In the genomic region with DNA sequence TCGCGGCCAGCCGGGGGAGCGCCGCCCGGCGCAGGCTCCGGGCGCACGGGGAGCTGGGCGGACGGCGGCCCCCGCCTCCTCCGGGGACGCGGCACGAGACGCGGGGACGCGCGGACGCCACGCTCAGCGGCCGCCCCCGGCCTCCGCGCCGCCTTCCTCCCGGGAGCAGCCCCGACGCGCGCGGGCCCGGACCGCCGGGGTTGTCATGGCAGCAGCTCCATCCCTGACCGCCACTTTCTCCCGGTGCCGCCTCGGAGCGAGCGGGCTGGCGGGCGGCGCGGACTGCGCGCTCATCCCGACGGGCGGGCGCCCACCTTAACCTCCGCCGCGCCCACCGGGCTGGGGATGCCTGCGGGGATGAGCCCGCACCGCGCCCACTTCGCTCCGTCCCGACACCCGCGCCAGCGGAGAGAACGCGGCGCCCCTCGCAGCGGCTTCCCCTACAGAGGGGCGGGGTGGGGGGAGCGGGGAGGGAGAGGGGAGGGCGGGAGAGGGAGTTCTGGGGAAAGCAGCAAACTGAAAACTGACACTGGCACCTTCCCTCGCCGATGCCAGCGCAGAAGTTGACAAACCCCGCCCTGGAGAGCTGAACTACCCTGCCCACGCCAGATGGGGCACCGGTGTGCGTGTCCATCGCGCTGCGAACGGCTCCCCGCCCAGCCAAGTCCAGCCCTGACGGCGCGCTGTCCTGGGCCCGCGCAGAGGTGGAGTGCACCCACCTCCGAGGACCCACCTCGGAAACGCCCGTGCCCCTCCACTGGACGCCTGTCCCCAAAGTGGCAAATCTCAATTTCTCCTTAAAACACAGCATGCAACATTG, we compare ENCODE assay signal across 10 cellular contexts.
A peak's percentile ranks its signal among the peaks of the same experiment; 100 is the strongest.
DNase-seq lines count a peak whose midpoint lies in the region; TF ChIP-seq lines count a peak whose summit lies in the region.
"Had no signal": no experiment of that assay in that cellular context is flagged by ENCODE, and none has a peak within 500 bp of the region (broad histone marks: within the 10 kb centered on the region; RNA-seq: fewer than 3 reads in every experiment).

No MANE protein-coding gene starts in this region.

- WGBS in esophagus muscularis mucosa = 14% methylated on average over 14 of the region's 100 CpGs

- H3K4me3 ChIP-seq in esophagus muscularis mucosa = peak overlapping the region; percentile 45 to 52 (median 48)

- no peaks in the 10 kb centered on the region for H3K36me3 ChIP-seq in esophagus muscularis mucosa

- no peak for TF ChIP-seq EP300 in esophagus muscularis mucosa (IDR thresholded peaks at IDR 0.05)

- TF ChIP-seq CTCF in esophagus muscularis mucosa (IDR thresholded peaks at IDR 0.05) = no peak

- H3K27me3 ChIP-seq in esophagus muscularis mucosa = peaks cover 0 to 50% (median 5%) of the 10 kb centered on the region in 4 donors

- intact Hi-C loops in esophagus muscularis mucosa (cut with DNase I) = no loop called here

- H3K4me1 ChIP-seq in esophagus muscularis mucosa = peaks cover 0 to 20% (median 16%) of the 10 kb centered on the region in 4 donors

- no peak overlapping the region for H3K27ac ChIP-seq in esophagus muscularis mucosa (replicated peaks in 1 of 4)

- DNase-seq in D341Med (ENCODE audit: low spot score) (peak; percentile 60), NCI-H1092 (lab: John Stamatoyannopoulos, UW) (peak; percentile 16), esophagus muscularis mucosa (ENCODE audit: extremely low spot score) (peak; percentile 79), occipital lobe (lab: John Stamatoyannopoulos, UW) (peak; percentile 53), NCI-H146 (lab: John Stamatoyannopoulos, UW) (no peak), NCI-H446 (lab: John Stamatoyannopoulos, UW) (no peak)
- DNase-seq in stimulated activated CD4-positive, alpha-beta T cell treated with anti-CD3 and anti-CD28 coated beads, Interleukin-1b, Interleukin-23, amount 100 ng/mL, for 48 hours = no peak
- DNase-seq in activated CD4-positive, alpha-beta T cell treated with anti-CD3 and anti-CD28 coated beads, Interleukin-2, amount 50 U/mL, for 48 hours = no peak
- DNase-seq: activated gamma-delta T cell, NCI-H2029 had no signal

- no peaks in the 10 kb centered on the region for H3K9me3 ChIP-seq in esophagus muscularis mucosa

- no peak for TF ChIP-seq POLR2A in esophagus muscularis mucosa (IDR thresholded peaks at IDR 0.05; ENCODE audit: low read depth)

Comparison
In these comparisons a context has a peak if more than half of its experiments do, and no peak if none do; other contexts are left out.
1. DNase-seq: peak in D341Med (single experiment), NCI-H1092 (single experiment), esophagus muscularis mucosa (single experiment) and occipital lobe (single experiment); none in stimulated activated CD4-positive, alpha-beta T cell treated with anti-CD3 and anti-CD28 coated beads, Interleukin-1b, Interleukin-23, amount 100 ng/mL, for 48 hours (single experiment), NCI-H146 (single experiment), NCI-H446 (0 of 2) and activated CD4-positive, alpha-beta T cell treated with anti-CD3 and anti-CD28 coated beads, Interleukin-2, amount 50 U/mL, for 48 hours (0 of 2).